Comparison of ENCODE assay signal across 2 cellular contexts in genomic region chr12:3113671-3114070, GRCh38.
TF ChIP-seq lines count a peak whose summit lies in the region.

No MANE protein-coding gene starts in this region.

TF ChIP-seq in IMR-90, 13 proteins besides CTCF, POLR2A, EP300 and RAD21:
- TF ChIP-seq MXI1 (IDR thresholded peaks at IDR 0.05; ENCODE audit: borderline replicate concordance, low read depth, low read length) (no peak), NFE2L2 (IDR thresholded peaks at IDR 0.05; ENCODE audit: low read depth, low read length) (no peak), USF2 (IDR thresholded peaks at IDR 0.05; ENCODE audit: low read depth, low read length) (no peak), CHD1 (IDR thresholded peaks at IDR 0.05; ENCODE audit: low read depth, low read length) (no peak), RCOR1 (IDR thresholded peaks at IDR 0.05; ENCODE audit: insufficient replicate concordance, low read length) (no peak), MAFK (IDR thresholded peaks at IDR 0.05; ENCODE audit: low read depth, low read length) (no peak), MAZ (IDR thresholded peaks at IDR 0.05; ENCODE audit: borderline replicate concordance, low read depth, low read length) (no peak), BHLHE40 (IDR thresholded peaks at IDR 0.05; ENCODE audit: low read depth, low read length) (no peak), SMC3 (IDR thresholded peaks at IDR 0.05; ENCODE audit: low read depth, low read length) (no peak), CEBPB (IDR thresholded peaks at IDR 0.05; ENCODE audit: low read depth, low read length) (no peak), RFX5 (IDR thresholded peaks at IDR 0.05; ENCODE audit: low read depth, low read length) (no peak), FOS (IDR thresholded peaks at IDR 0.05; ENCODE audit: low read depth, low read length) (no peak)
- TF ChIP-seq, protein P1, sequence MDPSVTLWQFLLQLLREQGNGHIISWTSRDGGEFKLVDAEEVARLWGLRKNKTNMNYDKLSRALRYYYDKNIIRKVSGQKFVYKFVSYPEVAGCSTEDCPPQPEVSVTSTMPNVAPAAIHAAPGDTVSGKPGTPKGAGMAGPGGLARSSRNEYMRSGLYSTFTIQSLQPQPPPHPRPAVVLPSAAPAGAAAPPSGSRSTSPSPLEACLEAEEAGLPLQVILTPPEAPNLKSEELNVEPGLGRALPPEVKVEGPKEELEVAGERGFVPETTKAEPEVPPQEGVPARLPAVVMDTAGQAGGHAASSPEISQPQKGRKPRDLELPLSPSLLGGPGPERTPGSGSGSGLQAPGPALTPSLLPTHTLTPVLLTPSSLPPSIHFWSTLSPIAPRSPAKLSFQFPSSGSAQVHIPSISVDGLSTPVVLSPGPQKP (IDR thresholded peaks at IDR 0.05; ENCODE audit: borderline replicate concordance, low read depth, low read length), result no peak
TF ChIP-seq in IMR-90: peak in this region for 0.

TF ChIP-seq in HepG2, 621 proteins besides CTCF, POLR2A, EP300 and RAD21 (continues in another document):
- TF ChIP-seq ZNF607 (CRISPR knock-in tag; IDR thresholded peaks at IDR 0.05; ENCODE audit: borderline replicate concordance), result no peak
- TF ChIP-seq, protein P2, sequence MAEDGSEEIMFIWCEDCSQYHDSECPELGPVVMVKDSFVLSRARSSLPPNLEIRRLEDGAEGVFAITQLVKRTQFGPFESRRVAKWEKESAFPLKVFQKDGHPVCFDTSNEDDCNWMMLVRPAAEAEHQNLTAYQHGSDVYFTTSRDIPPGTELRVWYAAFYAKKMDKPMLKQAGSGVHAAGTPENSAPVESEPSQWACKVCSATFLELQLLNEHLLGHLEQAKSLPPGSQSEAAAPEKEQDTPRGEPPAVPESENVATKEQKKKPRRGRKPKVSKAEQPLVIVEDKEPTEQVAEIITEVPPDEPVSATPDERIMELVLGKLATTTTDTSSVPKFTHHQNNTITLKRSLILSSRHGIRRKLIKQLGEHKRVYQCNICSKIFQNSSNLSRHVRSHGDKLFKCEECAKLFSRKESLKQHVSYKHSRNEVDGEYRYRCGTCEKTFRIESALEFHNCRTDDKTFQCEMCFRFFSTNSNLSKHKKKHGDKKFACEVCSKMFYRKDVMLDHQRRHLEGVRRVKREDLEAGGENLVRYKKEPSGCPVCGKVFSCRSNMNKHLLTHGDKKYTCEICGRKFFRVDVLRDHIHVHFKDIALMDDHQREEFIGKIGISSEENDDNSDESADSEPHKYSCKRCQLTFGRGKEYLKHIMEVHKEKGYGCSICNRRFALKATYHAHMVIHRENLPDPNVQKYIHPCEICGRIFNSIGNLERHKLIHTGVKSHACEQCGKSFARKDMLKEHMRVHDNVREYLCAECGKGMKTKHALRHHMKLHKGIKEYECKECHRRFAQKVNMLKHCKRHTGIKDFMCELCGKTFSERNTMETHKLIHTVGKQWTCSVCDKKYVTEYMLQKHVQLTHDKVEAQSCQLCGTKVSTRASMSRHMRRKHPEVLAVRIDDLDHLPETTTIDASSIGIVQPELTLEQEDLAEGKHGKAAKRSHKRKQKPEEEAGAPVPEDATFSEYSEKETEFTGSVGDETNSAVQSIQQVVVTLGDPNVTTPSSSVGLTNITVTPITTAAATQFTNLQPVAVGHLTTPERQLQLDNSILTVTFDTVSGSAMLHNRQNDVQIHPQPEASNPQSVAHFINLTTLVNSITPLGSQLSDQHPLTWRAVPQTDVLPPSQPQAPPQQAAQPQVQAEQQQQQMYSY (CRISPR knock-in tag; IDR thresholded peaks at IDR 0.05), result no peak
- 0 out of 3 replicates have a peak, but pooled peaks have one; percentile 19 for TF ChIP-seq MXI1 (IDR thresholded peaks at IDR 0.05; ENCODE audit: borderline replicate concordance, low read depth, low read length)
- no peak for TF ChIP-seq DMAP1 (CRISPR knock-in tag; IDR thresholded peaks at IDR 0.05)
- TF ChIP-seq, protein P3, sequence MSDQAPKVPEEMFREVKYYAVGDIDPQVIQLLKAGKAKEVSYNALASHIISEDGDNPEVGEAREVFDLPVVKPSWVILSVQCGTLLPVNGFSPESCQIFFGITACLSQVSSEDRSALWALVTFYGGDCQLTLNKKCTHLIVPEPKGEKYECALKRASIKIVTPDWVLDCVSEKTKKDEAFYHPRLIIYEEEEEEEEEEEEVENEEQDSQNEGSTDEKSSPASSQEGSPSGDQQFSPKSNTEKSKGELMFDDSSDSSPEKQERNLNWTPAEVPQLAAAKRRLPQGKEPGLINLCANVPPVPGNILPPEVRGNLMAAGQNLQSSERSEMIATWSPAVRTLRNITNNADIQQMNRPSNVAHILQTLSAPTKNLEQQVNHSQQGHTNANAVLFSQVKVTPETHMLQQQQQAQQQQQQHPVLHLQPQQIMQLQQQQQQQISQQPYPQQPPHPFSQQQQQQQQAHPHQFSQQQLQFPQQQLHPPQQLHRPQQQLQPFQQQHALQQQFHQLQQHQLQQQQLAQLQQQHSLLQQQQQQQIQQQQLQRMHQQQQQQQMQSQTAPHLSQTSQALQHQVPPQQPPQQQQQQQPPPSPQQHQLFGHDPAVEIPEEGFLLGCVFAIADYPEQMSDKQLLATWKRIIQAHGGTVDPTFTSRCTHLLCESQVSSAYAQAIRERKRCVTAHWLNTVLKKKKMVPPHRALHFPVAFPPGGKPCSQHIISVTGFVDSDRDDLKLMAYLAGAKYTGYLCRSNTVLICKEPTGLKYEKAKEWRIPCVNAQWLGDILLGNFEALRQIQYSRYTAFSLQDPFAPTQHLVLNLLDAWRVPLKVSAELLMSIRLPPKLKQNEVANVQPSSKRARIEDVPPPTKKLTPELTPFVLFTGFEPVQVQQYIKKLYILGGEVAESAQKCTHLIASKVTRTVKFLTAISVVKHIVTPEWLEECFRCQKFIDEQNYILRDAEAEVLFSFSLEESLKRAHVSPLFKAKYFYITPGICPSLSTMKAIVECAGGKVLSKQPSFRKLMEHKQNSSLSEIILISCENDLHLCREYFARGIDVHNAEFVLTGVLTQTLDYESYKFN (CRISPR knock-in tag; conservative IDR thresholded peaks at IDR 0.05), result peak; percentile 56
- TF ChIP-seq ZSCAN20 (CRISPR knock-in tag; IDR thresholded peaks at IDR 0.05; ENCODE audit: borderline replicate concordance), result no peak
- TF ChIP-seq SUZ12 (IDR thresholded peaks at IDR 0.05; ENCODE audit: low read depth, low read length), result no peak
- TF ChIP-seq, protein P4, sequence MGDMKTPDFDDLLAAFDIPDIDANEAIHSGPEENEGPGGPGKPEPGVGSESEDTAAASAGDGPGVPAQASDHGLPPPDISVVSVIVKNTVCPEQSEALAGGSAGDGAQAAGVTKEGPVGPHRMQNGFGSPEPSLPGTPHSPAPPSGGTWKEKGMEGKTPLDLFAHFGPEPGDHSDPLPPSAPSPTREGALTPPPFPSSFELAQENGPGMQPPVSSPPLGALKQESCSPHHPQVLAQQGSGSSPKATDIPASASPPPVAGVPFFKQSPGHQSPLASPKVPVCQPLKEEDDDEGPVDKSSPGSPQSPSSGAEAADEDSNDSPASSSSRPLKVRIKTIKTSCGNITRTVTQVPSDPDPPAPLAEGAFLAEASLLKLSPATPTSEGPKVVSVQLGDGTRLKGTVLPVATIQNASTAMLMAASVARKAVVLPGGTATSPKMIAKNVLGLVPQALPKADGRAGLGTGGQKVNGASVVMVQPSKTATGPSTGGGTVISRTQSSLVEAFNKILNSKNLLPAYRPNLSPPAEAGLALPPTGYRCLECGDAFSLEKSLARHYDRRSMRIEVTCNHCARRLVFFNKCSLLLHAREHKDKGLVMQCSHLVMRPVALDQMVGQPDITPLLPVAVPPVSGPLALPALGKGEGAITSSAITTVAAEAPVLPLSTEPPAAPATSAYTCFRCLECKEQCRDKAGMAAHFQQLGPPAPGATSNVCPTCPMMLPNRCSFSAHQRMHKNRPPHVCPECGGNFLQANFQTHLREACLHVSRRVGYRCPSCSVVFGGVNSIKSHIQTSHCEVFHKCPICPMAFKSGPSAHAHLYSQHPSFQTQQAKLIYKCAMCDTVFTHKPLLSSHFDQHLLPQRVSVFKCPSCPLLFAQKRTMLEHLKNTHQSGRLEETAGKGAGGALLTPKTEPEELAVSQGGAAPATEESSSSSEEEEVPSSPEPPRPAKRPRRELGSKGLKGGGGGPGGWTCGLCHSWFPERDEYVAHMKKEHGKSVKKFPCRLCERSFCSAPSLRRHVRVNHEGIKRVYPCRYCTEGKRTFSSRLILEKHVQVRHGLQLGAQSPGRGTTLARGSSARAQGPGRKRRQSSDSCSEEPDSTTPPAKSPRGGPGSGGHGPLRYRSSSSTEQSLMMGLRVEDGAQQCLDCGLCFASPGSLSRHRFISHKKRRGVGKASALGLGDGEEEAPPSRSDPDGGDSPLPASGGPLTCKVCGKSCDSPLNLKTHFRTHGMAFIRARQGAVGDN (CRISPR knock-in tag; IDR thresholded peaks at IDR 0.05), result peak; percentile 76
- TF ChIP-seq HHEX (CRISPR knock-in tag; IDR thresholded peaks at IDR 0.05), result no peak
- TF ChIP-seq MYC (CRISPR knock-in tag; IDR thresholded peaks at IDR 0.05; ENCODE audit: borderline replicate concordance), result peak; percentile 70; the same call in 1 of the 2 replicates
- no peak for TF ChIP-seq BORCS8-MEF2B (CRISPR knock-in tag; IDR thresholded peaks at IDR 0.05)
- 0 out of 2 replicates have a peak, but pooled peaks have one; percentile 21 for TF ChIP-seq RARA (CRISPR knock-in tag; IDR thresholded peaks at IDR 0.05)
- TF ChIP-seq ZNF550 (CRISPR knock-in tag; IDR thresholded peaks at IDR 0.05; ENCODE audit: borderline replicate concordance), result no peak
- TF ChIP-seq SAP130 (CRISPR knock-in tag; IDR thresholded peaks at IDR 0.05; ENCODE audit: low read depth), result peak; percentile 49; the same call in 1 of the 2 replicates
- TF ChIP-seq CBX1 (IDR thresholded peaks at IDR 0.05; ENCODE audit: low read depth), result no peak
- no peak for TF ChIP-seq ZNF431 (CRISPR knock-in tag; IDR thresholded peaks at IDR 0.05; ENCODE audit: borderline replicate concordance, low read depth)
- TF ChIP-seq HOXA5 (CRISPR knock-in tag; IDR thresholded peaks at IDR 0.05), result no peak
- TF ChIP-seq, protein P5, sequence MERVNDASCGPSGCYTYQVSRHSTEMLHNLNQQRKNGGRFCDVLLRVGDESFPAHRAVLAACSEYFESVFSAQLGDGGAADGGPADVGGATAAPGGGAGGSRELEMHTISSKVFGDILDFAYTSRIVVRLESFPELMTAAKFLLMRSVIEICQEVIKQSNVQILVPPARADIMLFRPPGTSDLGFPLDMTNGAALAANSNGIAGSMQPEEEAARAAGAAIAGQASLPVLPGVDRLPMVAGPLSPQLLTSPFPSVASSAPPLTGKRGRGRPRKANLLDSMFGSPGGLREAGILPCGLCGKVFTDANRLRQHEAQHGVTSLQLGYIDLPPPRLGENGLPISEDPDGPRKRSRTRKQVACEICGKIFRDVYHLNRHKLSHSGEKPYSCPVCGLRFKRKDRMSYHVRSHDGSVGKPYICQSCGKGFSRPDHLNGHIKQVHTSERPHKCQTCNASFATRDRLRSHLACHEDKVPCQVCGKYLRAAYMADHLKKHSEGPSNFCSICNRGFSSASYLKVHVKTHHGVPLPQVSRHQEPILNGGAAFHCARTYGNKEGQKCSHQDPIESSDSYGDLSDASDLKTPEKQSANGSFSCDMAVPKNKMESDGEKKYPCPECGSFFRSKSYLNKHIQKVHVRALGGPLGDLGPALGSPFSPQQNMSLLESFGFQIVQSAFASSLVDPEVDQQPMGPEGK (CRISPR knock-in tag; IDR thresholded peaks at IDR 0.05), result no peak
- no peak for TF ChIP-seq ZNF512 (CRISPR knock-in tag; IDR thresholded peaks at IDR 0.05)
- no peak for TF ChIP-seq TGIF2 (CRISPR knock-in tag; IDR thresholded peaks at IDR 0.05)
- no peak for TF ChIP-seq CREB1 (IDR thresholded peaks at IDR 0.05)
- no peak for TF ChIP-seq CREB1 (CRISPR knock-in tag; IDR thresholded peaks at IDR 0.05)
- TF ChIP-seq ZNF441 (CRISPR knock-in tag; IDR thresholded peaks at IDR 0.05; ENCODE audit: borderline replicate concordance), result no peak
- TF ChIP-seq ZBTB42 (CRISPR knock-in tag; IDR thresholded peaks at IDR 0.05), result no peak
- no peak for TF ChIP-seq ZFP36L1 (CRISPR knock-in tag; IDR thresholded peaks at IDR 0.05)
- no peak for TF ChIP-seq ZNF329 (CRISPR knock-in tag; IDR thresholded peaks at IDR 0.05; ENCODE audit: low read depth)
- TF ChIP-seq HIVEP1 (CRISPR knock-in tag; IDR thresholded peaks at IDR 0.05), result no peak
- no peak for TF ChIP-seq PHB2 (IDR thresholded peaks at IDR 0.05; ENCODE audit: partially characterized antibody)
- TF ChIP-seq, protein P6, sequence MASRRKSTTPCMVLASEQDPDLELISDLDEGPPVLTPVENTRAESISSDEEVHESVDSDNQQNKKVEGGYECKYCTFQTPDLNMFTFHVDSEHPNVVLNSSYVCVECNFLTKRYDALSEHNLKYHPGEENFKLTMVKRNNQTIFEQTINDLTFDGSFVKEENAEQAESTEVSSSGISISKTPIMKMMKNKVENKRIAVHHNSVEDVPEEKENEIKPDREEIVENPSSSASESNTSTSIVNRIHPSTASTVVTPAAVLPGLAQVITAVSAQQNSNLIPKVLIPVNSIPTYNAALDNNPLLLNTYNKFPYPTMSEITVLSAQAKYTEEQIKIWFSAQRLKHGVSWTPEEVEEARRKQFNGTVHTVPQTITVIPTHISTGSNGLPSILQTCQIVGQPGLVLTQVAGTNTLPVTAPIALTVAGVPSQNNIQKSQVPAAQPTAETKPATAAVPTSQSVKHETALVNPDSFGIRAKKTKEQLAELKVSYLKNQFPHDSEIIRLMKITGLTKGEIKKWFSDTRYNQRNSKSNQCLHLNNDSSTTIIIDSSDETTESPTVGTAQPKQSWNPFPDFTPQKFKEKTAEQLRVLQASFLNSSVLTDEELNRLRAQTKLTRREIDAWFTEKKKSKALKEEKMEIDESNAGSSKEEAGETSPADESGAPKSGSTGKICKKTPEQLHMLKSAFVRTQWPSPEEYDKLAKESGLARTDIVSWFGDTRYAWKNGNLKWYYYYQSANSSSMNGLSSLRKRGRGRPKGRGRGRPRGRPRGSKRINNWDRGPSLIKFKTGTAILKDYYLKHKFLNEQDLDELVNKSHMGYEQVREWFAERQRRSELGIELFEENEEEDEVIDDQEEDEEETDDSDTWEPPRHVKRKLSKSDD (CRISPR knock-in tag; IDR thresholded peaks at IDR 0.05; ENCODE audit: low read depth), result no peak
- TF ChIP-seq NFYB (CRISPR knock-in tag; IDR thresholded peaks at IDR 0.05), result no peak
- TF ChIP-seq HNF4G (IDR thresholded peaks at IDR 0.05; ENCODE audit: borderline replicate concordance, low read depth, low read length), result peak; percentile 46; the same call in 1 of the 2 replicates
- TF ChIP-seq HNF4G (CRISPR knock-in tag; IDR thresholded peaks at IDR 0.05; ENCODE audit: borderline replicate concordance, low read depth), result no peak
